Comparison of ENCODE assay signal across 8 cellular contexts in genomic region chr19:19644054-19644388, GRCh38. TPM values are rescaled to one million over a fixed set of nuclear protein-coding genes. Genes with fewer than 3 reads are reported as not detected.
DNase-seq lines count a peak whose midpoint lies in the region; ATAC-seq, FAIRE-seq and TF ChIP-seq lines count a peak whose summit lies in the region.

No MANE protein-coding gene starts in this region.

- POLR2A ChIA-PET in AG04450 (lab: Yijun Ruan, JAX) = interaction anchor here (0.6 kb wide), 1 partner anchor 46 kb away, joined by 4 read pairs; no protein-coding TSS in a partner anchor
- POLR2A ChIA-PET in IMR-90 (lab: Charles Lee; ENCODE audit: unreplicated experiment) = no interaction called here
- POLR2A ChIA-PET in MCF 10A (lab: Yijun Ruan, JAX) = interaction anchor here (0.7 to 1.2 kb wide), 7 partner anchors 18 to 129 kb away, joined by 3 to 8 read pairs (median 4); partner anchors contain the start of genes TSSK6 and YJEFN3

- no peak overlapping the region for H3K56ac ChIP-seq in IMR-90 (ENCODE audit: extremely low read depth, insufficient read depth, low read length)

- H3K18ac ChIP-seq in IMR-90 (ENCODE audit: low read depth, low read length) = no peak overlapping the region

- dilution Hi-C loops in IMR-90 (cut with HindIII; ENCODE audit: low sequenced_read_pairs, unreplicated experiment) = no loop called here

- DNase-seq in AG04450 (ENCODE audit: low read depth, low spot score) = no peak
- no peak for DNase-seq in IMR-90
- no peak for DNase-seq in MCF 10A (ENCODE audit: unreplicated experiment)
- no peak for DNase-seq in naive B cell
- no peak for DNase-seq in kidney
- no peak for DNase-seq in HUDEP-2 (lab: John Stamatoyannopoulos, UW; ENCODE audit: unreplicated experiment in 76 of 76)
- no peak for DNase-seq in GM19238 (ENCODE audit: insufficient read length, low spot score)

- in situ Hi-C loops in IMR-90 (cut with MboI; ENCODE audit: low sequenced_read_pairs) = loop anchor here (5.0 to 25.0 kb wide), 2 partner anchors 107 to 257 kb away; partner anchors contain the start of gene CILP2

- intact Hi-C loops in IMR-90 (cut with micrococcal nuclease) = loop anchor here (5.0 kb wide), 1 partner anchor 92 kb away; no protein-coding TSS in a partner anchor
- intact Hi-C loops in MCF 10A (cut with micrococcal nuclease) = loop anchor here (1.0 to 5.0 kb wide), 2 partner anchors 92 to 112 kb away; no protein-coding TSS in a partner anchor
- intact Hi-C loops in kidney (cut with DNase I) = loop anchor here (5.0 kb wide), 1 partner anchor 112 kb away; no protein-coding TSS in a partner anchor

- no peaks in the 10 kb centered on the region for H3K9me3 Mint-ChIP-seq in MCF 10A (ENCODE audit: unreplicated experiment)
- no peaks in the 10 kb centered on the region for H3K9me3 Mint-ChIP-seq in naive B cell

- no peak overlapping the region for H4K5ac ChIP-seq in IMR-90 (ENCODE audit: low read depth, low read length)

- H2AK9ac ChIP-seq in IMR-90 (replicated peaks; ENCODE audit: low read depth, low read length, poor library complexity) = peak overlapping the region; percentile 60

- H3K23ac ChIP-seq in IMR-90 (ENCODE audit: low read depth, low read length) = no peak overlapping the region

- ATAC-seq in IMR-90 (ENCODE audit: low read depth) = no peak; the same call in 1 of the 2 replicates
- no peak for ATAC-seq in naive B cell (ENCODE audit: low read depth in 2 of 2)
- ATAC-seq in HG02981 (IDR thresholded peaks at IDR 0.05; ENCODE audit: unreplicated experiment) = no peak

- H3K4me3 ChIP-seq in AG04450 (ENCODE audit: low read depth, low read length) (peak overlapping the region; percentile 88), IMR-90 (ENCODE audit: insufficient read depth, low read depth, low read length) (no peak overlapping the region), kidney (ENCODE audit: low read length in 2 of 2) (peak overlapping the region in 1 of 2 donors; percentile 78)

- no CpG with 5 or more reads among the region's 5 CpGs for WGBS in IMR-90 (ENCODE audit: extremely low coverage in 2 of 2, insufficient read length in 1 of 2), 2 experiments

- no peak overlapping the region for H2BK120ac ChIP-seq in IMR-90 (ENCODE audit: low read depth, low read length)

- no peak overlapping the region for H3K4ac ChIP-seq in IMR-90 (ENCODE audit: low read depth, low read length)

- no peak overlapping the region for H2BK5ac ChIP-seq in IMR-90 (ENCODE audit: low read depth, low read length, poor library complexity, severe bottlenecking)

- no peaks in the 10 kb centered on the region for H3K27me3 Mint-ChIP-seq in MCF 10A (ENCODE audit: insufficient read depth, unreplicated experiment)
- no peaks in the 10 kb centered on the region for H3K27me3 Mint-ChIP-seq in naive B cell

- CTCF ChIA-PET in AG04450 (lab: Charles Lee) (interaction anchor here (0.6 to 3.1 kb wide), 15 partner anchors 8 to 113 kb away, joined by 3 to 94 read pairs (median 5); partner anchors contain the start of genes CILP2 and YJEFN3), IMR-90 (lab: Yijun Ruan, JAX) (interaction anchor here (0.5 to 1.7 kb wide), 5 partner anchors 10 to 115 kb away, joined by 3 to 11 read pairs (median 3); no protein-coding TSS in a partner anchor), MCF 10A (lab: Yijun Ruan, JAX) (interaction anchor here (0.6 to 2.6 kb wide), 32 partner anchors 9 to 308 kb away, joined by 3 to 107 read pairs (median 5); partner anchors contain the start of genes NDUFA13, YJEFN3 and ZNF101)

- H3K4me1 ChIP-seq in IMR-90 (ENCODE audit: control insufficient read depth, insufficient read depth, low read length) (0 out of 2 replicates have a peak, but pooled peaks cover 2% of the 10 kb centered on the region), kidney (ENCODE audit: control insufficient read depth in 1 of 2, insufficient read depth in 1 of 2, low read depth in 1 of 2, low read length in 2 of 2) (peaks cover 0 to 5% of the 10 kb centered on the region in 2 donors)

- H4K20me1 ChIP-seq in IMR-90 (ENCODE audit: insufficient read depth, low read length) = 0 out of 2 replicates have a peak, but pooled peaks cover 3% of the 10 kb centered on the region

- BruUV-seq in IMR-90 (replicated peaks; lab: Mats Ljungman, UMichigan) (no TSS peak), MCF 10A (replicated peaks; lab: Mats Ljungman, UMichigan) (no TSS peak)

- no peak for TF ChIP-seq POLR2A in IMR-90 (IDR thresholded peaks at IDR 0.05; ENCODE audit: low read depth, low read length)

- no peak overlapping the region for H2AK5ac ChIP-seq in IMR-90 (ENCODE audit: low read depth, low read length)

- no peak for TF ChIP-seq RAD21 in IMR-90 (IDR thresholded peaks at IDR 0.05; ENCODE audit: low read length)

- no peak overlapping the region for H3K9ac ChIP-seq in IMR-90 (ENCODE audit: low read depth, low read length)
- H3K9ac ChIP-seq in kidney (ENCODE audit: low read length in 2 of 2) = peak overlapping the region in 1 of 2 donors; percentile 71

- peaks cover 12% of the 10 kb centered on the region for H3K4me1 Mint-ChIP-seq in MCF 10A (ENCODE audit: insufficient read depth, unreplicated experiment)
- peaks cover 16 to 37% (median 22%) of the 10 kb centered on the region in 3 donors for H3K4me1 Mint-ChIP-seq in naive B cell

- H3K27ac ChIP-seq in AG04450 (ENCODE audit: low read depth, low read length) (no peak overlapping the region), IMR-90 (ENCODE audit: insufficient read depth, low read length) (no peak overlapping the region), kidney (ENCODE audit: low read depth in 2 of 2, low read length in 2 of 2) (no peak overlapping the region)

- no peak overlapping the region for H4K8ac ChIP-seq in IMR-90 (ENCODE audit: low read depth in 2 of 2, low read length in 2 of 2)

- H3K36me3 ChIP-seq in IMR-90 (ENCODE audit: control insufficient read depth, insufficient read depth, low read length) (peaks cover 30% of the 10 kb centered on the region), kidney (ENCODE audit: control insufficient read depth in 1 of 2, insufficient read depth in 2 of 2, low read length in 2 of 2) (peaks cover 6 to 11% of the 10 kb centered on the region in 2 donors)

- no peak overlapping the region for H2BK15ac ChIP-seq in IMR-90 (ENCODE audit: low read depth, low read length)

- peak overlapping the region; percentile 89 for H3K4me3 Mint-ChIP-seq in MCF 10A (ENCODE audit: unreplicated experiment)
- peak overlapping the region; percentile 90 to 100 (median 100) for H3K4me3 Mint-ChIP-seq in naive B cell

- H4K91ac ChIP-seq in IMR-90 (ENCODE audit: insufficient read depth, low read depth, low read length) = no peak overlapping the region

- FAIRE-seq in kidney (lab: Jason Lieb, UNC) = no peak

- H2AFZ ChIP-seq in IMR-90 (replicated peaks; ENCODE audit: low read length, poor library complexity) = peak overlapping the region; percentile 94

- H3K9me3 ChIP-seq in AG04450 (ENCODE audit: control insufficient read depth, insufficient read depth, low read length) (no peaks in the 10 kb centered on the region), IMR-90 (ENCODE audit: control insufficient read depth, insufficient read depth, low read length) (no peaks in the 10 kb centered on the region), kidney (ENCODE audit: control insufficient read depth in 1 of 2, low read length in 2 of 2) (no peaks in the 10 kb centered on the region)

- no peak overlapping the region for H3K4me2 ChIP-seq in IMR-90 (ENCODE audit: low read depth, low read length)

- no peak overlapping the region for H2BK20ac ChIP-seq in IMR-90 (ENCODE audit: low read depth, low read length)

- H3K79me1 ChIP-seq in IMR-90 (ENCODE audit: low read depth in 1 of 2, low read length in 2 of 2) = peaks cover 3 to 19% of the 10 kb centered on the region in 2 experiments

- H3K27ac Mint-ChIP-seq in MCF 10A (ENCODE audit: low read depth, unreplicated experiment) = peak overlapping the region; percentile 78
- H3K27ac Mint-ChIP-seq in naive B cell = peak overlapping the region; percentile 94 to 100 (median 98)

- no peak for TF ChIP-seq CTCF in AG04450 (IDR thresholded peaks at IDR 0.05; ENCODE audit: low read depth, low read length)
- no peak for TF ChIP-seq CTCF in IMR-90 (conservative IDR thresholded peaks at IDR 0.05; ENCODE audit: low read depth, low read length)
- TF ChIP-seq CTCF in MCF 10A (IDR thresholded peaks at IDR 0.05; ENCODE audit: unreplicated experiment) = no peak
- TF ChIP-seq CTCF in kidney (IDR thresholded peaks at IDR 0.05; ENCODE audit: borderline replicate concordance, extremely low read depth, insufficient read depth) = no peak

- H3K36me3 Mint-ChIP-seq in MCF 10A (ENCODE audit: insufficient read depth, unreplicated experiment) (peaks cover 18% of the 10 kb centered on the region), naive B cell (peaks cover 0 to 14% of the 10 kb centered on the region in 2 donors)

- H3K14ac ChIP-seq in IMR-90 (replicated peaks; ENCODE audit: low read depth, low read length) = no peak overlapping the region

- H3K27me3 ChIP-seq in AG04450 (ENCODE audit: control insufficient read depth, insufficient read depth, low read length) (no peaks in the 10 kb centered on the region), IMR-90 (ENCODE audit: control insufficient read depth, insufficient read depth, low read length) (no peaks in the 10 kb centered on the region)

- H3K9me1 ChIP-seq in IMR-90 (ENCODE audit: insufficient read depth, low read length) = peaks cover 3% of the 10 kb centered on the region; the same call in 1 of the 2 replicates

RNA-seq across cellular contexts. Expression of gene GMIP, which starts 0.6 kb away (rescaled TPM):
- polyA plus RNA-seq in AG04450 (2011; rRNA removed) = 3.1 and 3.8 TPM in 2 replicates
- polyA minus RNA-seq in AG04450 (2011; rRNA and poly(A)+ RNA removed) = 4.7 and 4.9 TPM in 2 replicates
- 4.1 and 4.4 TPM in 2 replicates for total RNA-seq in IMR-90 (2012; rRNA removed)
- 10.9 and 11.0 TPM in 2 replicates for polyA plus RNA-seq in IMR-90 (2012; rRNA removed)
- 6.2 and 7.6 TPM in 2 replicates for polyA plus RNA-seq in IMR-90 (2012; cell fraction: cytosol; rRNA removed)
- 54.8 and 78.0 TPM in 2 replicates for polyA plus RNA-seq in IMR-90 (2012; cell fraction: nucleus; rRNA removed; ENCODE audit: low replicate concordance)
- 9.1 and 10.1 TPM in 2 replicates for total RNA-seq in MCF 10A (2022)
- 10 to 100 TPM; 41.4 to 79.9 (median 49.1) TPM for polyA plus RNA-seq in naive B cell (ENCODE audit: low read depth in 6 of 6)
- 18.8 TPM for total RNA-seq in kidney
- polyA plus RNA-seq in kidney (ENCODE audit: insufficient read depth, low read depth, low replicate concordance) = 3.3 TPM

RNA-seq across cellular contexts. Expression of gene LPAR2, which starts 16.0 kb away (rescaled TPM):
- polyA plus RNA-seq in AG04450 (2011; rRNA removed) (2.2 and 2.3 TPM in 2 replicates), IMR-90 (2012; rRNA removed) (4.1 and 5.4 TPM in 2 replicates), naive B cell (ENCODE audit: low read depth in 6 of 6) (10 to 100 TPM in 2 of 6 donors, 1 to 10 TPM in 4; 6.1 to 13.0 (median 8.4) TPM), kidney (ENCODE audit: insufficient read depth, low read depth, low replicate concordance) (5.6 TPM)
- polyA minus RNA-seq in AG04450 (2011; rRNA and poly(A)+ RNA removed) = 0.64 and 3.0 TPM in 2 replicates
- total RNA-seq in IMR-90 (2012; rRNA removed) (under 0.01 and 0.28 TPM in 2 replicates), MCF 10A (2022) (15.5 and 17.4 TPM in 2 replicates), kidney (10.4 TPM)
- polyA plus RNA-seq in IMR-90 (2012; cell fraction: cytosol; rRNA removed) = 0.51 and 2.1 TPM in 2 replicates
- polyA plus RNA-seq in IMR-90 (2012; cell fraction: nucleus; rRNA removed; ENCODE audit: low replicate concordance) = 64.5 and 113 TPM in 2 replicates

RNA-seq across cellular contexts. Expression of gene ATP13A1, which starts 19.5 kb away (rescaled TPM):
- polyA plus RNA-seq in AG04450 (2011; rRNA removed) = 9.4 and 13.4 TPM in 2 replicates
- polyA minus RNA-seq in AG04450 (2011; rRNA and poly(A)+ RNA removed) = 23.7 and 31.8 TPM in 2 replicates
- 13.3 and 15.8 TPM in 2 replicates for total RNA-seq in IMR-90 (2012; rRNA removed)
- polyA plus RNA-seq in IMR-90 (2012; rRNA removed) = 43.8 and 44.3 TPM in 2 replicates
- polyA plus RNA-seq in IMR-90 (2012; cell fraction: cytosol; rRNA removed) = 23.5 and 30.6 TPM in 2 replicates
- 153 and 499 TPM in 2 replicates for polyA plus RNA-seq in IMR-90 (2012; cell fraction: nucleus; rRNA removed; ENCODE audit: low replicate concordance)
- total RNA-seq in MCF 10A (2022) = 63.9 and 67.2 TPM in 2 replicates
- 10 to 100 TPM; 13.2 to 59.0 (median 17.5) TPM for polyA plus RNA-seq in naive B cell (ENCODE audit: low read depth in 6 of 6)
- 78.1 TPM for total RNA-seq in kidney
- 30.1 TPM for polyA plus RNA-seq in kidney (ENCODE audit: insufficient read depth, low read depth, low replicate concordance)

RNA-seq across cellular contexts. Expression of gene ZNF101, which starts 24.6 kb away (rescaled TPM):
- polyA plus RNA-seq in AG04450 (2011; rRNA removed) = 4.3 and 4.5 TPM in 2 replicates
- 3.7 and 3.9 TPM in 2 replicates for polyA minus RNA-seq in AG04450 (2011; rRNA and poly(A)+ RNA removed)
- total RNA-seq in IMR-90 (2012; rRNA removed) = 7.3 and 8.3 TPM in 2 replicates
- polyA plus RNA-seq in IMR-90 (2012; rRNA removed) = 2.2 and 2.8 TPM in 2 replicates
- 0.52 and 0.77 TPM in 2 replicates for polyA plus RNA-seq in IMR-90 (2012; cell fraction: cytosol; rRNA removed)
- 1.1 and 3.7 TPM in 2 replicates for polyA plus RNA-seq in IMR-90 (2012; cell fraction: nucleus; rRNA removed; ENCODE audit: low replicate concordance)
- 8.6 and 9.2 TPM in 2 replicates for total RNA-seq in MCF 10A (2022)
- 10 to 100 TPM; 29.2 to 66.9 (median 37.4) TPM for polyA plus RNA-seq in naive B cell (ENCODE audit: low read depth in 6 of 6)
- 21.2 TPM for total RNA-seq in kidney
- polyA plus RNA-seq in kidney (ENCODE audit: insufficient read depth, low read depth, low replicate concordance) = 10.2 TPM

RNA-seq across cellular contexts. Expression of gene PBX4, which starts 25.5 kb away (rescaled TPM):
- polyA plus RNA-seq in AG04450 (2011; rRNA removed) (0.63 and 0.69 TPM in 2 replicates), IMR-90 (2012; rRNA removed) (2.8 and 2.9 TPM in 2 replicates), naive B cell (ENCODE audit: low read depth in 6 of 6) (under 1 TPM in 2 of 6 donors, not detected in 4; 0.26 to 0.31 TPM), kidney (ENCODE audit: insufficient read depth, low read depth, low replicate concordance) (3.9 TPM)
- polyA minus RNA-seq in AG04450 (2011; rRNA and poly(A)+ RNA removed) = 1.00 and 1.6 TPM in 2 replicates
- total RNA-seq in IMR-90 (2012; rRNA removed) (0.90 and 1.4 TPM in 2 replicates), MCF 10A (2022) (0.30 TPM in 1 of 2 replicates, not detected in the other), kidney (5.7 TPM)
- polyA plus RNA-seq in IMR-90 (2012; cell fraction: cytosol; rRNA removed) = 1.8 TPM in 2 replicates
- polyA plus RNA-seq in IMR-90 (2012; cell fraction: nucleus; rRNA removed; ENCODE audit: low replicate concordance) = 16.5 and 21.4 TPM in 2 replicates
